1 cellular context compared by ENCODE assay signal in the genomic region with DNA sequence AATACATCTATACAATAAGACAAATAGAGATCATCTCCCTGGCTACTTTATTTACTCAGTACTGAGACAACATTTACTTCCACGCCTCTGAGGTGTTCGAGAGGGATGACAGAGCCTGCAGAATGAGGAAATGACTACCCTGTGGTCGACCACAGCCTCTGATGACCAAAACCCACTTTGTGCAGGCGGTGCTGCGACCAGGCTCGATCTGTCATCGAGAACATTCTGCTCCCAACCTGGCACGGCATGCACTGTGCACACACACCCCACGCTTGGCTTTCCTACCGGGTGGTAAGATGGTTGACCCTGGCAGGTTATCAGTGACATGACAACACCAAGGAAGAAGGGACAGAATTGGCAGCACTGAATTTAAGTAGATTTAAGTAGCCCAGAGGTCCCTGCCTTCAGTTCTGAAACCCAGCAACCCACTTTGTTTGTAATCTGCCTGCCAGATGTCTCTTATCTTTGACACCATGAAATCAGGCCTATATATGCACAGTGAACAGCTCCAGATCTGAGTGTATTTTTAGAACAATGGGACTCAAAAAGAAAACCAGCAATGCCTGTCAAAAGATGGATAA.
TF ChIP-seq lines count a peak whose summit lies in the region.

No MANE protein-coding gene starts in this region.

TF ChIP-seq in GM12878, 131 proteins besides CTCF, POLR2A, EP300 and RAD21 (continued from another document and continues in another):
- TF ChIP-seq, protein P1, sequence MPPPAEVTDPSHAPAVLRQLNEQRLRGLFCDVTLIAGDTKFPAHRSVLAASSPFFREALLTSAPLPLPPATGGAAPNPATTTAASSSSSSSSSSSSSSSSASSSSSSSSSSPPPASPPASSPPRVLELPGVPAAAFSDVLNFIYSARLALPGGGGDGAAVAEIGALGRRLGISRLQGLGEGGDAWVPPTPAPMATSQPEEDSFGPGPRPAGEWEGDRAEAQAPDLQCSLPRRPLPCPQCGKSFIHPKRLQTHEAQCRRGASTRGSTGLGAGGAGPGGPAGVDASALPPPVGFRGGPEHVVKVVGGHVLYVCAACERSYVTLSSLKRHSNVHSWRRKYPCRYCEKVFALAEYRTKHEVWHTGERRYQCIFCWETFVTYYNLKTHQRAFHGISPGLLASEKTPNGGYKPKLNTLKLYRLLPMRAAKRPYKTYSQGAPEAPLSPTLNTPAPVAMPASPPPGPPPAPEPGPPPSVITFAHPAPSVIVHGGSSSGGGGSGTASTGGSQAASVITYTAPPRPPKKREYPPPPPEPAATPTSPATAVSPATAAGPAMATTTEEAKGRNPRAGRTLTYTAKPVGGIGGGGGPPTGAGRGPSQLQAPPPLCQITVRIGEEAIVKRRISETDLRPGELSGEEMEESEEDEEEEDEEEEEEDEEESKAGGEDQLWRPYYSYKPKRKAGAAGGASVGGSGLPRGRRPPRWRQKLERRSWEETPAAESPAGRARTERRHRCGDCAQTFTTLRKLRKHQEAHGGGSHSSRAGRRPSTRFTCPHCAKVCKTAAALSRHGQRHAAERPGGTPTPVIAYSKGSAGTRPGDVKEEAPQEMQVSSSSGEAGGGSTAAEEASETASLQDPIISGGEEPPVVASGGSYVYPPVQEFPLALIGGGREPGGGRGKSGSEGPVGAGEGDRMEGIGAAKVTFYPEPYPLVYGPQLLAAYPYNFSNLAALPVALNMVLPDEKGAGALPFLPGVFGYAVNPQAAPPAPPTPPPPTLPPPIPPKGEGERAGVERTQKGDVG (CRISPR knock-in tag; IDR thresholded peaks at IDR 0.05) = no peak
- TF ChIP-seq, protein P2, sequence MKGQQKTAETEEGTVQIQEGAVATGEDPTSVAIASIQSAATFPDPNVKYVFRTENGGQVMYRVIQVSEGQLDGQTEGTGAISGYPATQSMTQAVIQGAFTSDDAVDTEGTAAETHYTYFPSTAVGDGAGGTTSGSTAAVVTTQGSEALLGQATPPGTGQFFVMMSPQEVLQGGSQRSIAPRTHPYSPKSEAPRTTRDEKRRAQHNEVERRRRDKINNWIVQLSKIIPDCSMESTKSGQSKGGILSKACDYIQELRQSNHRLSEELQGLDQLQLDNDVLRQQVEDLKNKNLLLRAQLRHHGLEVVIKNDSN (IDR thresholded peaks at IDR 0.05; ENCODE audit: borderline replicate concordance, extremely low read length, insufficient read depth, low read depth, low read length) = no peak
- TF ChIP-seq CBFB (IDR thresholded peaks at IDR 0.05; ENCODE audit: low read depth) (peak; percentile 99), RUNX3 (IDR thresholded peaks at IDR 0.05; ENCODE audit: low read length) (peak; percentile 100), ZBED1 (IDR thresholded peaks at IDR 0.05; ENCODE audit: borderline replicate concordance) (peak; percentile 67; the same call in 1 of the 2 replicates), STAT1 (conservative IDR thresholded peaks at IDR 0.05) (no peak), ASH2L (IDR thresholded peaks at IDR 0.05; ENCODE audit: borderline replicate concordance, low read depth) (no peak), SIN3A (IDR thresholded peaks at IDR 0.05; ENCODE audit: low read depth, low read length) (no peak), SP1 (IDR thresholded peaks at IDR 0.05; ENCODE audit: low read depth, low read length) (peak; percentile 86), IKZF1 (conservative IDR thresholded peaks at IDR 0.05) (peak; percentile 88), YBX1 (IDR thresholded peaks at IDR 0.05) (no peak), PAX8 (IDR thresholded peaks at IDR 0.05) (no peak), CBX3 (IDR thresholded peaks at IDR 0.05; ENCODE audit: borderline replicate concordance, low read depth) (no peak), SREBF1 (IDR thresholded peaks at IDR 0.05; ENCODE audit: low read length) (no peak), ZNF217 (IDR thresholded peaks at IDR 0.05) (peak; percentile 58; the same call in 1 of the 2 replicates)
- TF ChIP-seq, protein P3, sequence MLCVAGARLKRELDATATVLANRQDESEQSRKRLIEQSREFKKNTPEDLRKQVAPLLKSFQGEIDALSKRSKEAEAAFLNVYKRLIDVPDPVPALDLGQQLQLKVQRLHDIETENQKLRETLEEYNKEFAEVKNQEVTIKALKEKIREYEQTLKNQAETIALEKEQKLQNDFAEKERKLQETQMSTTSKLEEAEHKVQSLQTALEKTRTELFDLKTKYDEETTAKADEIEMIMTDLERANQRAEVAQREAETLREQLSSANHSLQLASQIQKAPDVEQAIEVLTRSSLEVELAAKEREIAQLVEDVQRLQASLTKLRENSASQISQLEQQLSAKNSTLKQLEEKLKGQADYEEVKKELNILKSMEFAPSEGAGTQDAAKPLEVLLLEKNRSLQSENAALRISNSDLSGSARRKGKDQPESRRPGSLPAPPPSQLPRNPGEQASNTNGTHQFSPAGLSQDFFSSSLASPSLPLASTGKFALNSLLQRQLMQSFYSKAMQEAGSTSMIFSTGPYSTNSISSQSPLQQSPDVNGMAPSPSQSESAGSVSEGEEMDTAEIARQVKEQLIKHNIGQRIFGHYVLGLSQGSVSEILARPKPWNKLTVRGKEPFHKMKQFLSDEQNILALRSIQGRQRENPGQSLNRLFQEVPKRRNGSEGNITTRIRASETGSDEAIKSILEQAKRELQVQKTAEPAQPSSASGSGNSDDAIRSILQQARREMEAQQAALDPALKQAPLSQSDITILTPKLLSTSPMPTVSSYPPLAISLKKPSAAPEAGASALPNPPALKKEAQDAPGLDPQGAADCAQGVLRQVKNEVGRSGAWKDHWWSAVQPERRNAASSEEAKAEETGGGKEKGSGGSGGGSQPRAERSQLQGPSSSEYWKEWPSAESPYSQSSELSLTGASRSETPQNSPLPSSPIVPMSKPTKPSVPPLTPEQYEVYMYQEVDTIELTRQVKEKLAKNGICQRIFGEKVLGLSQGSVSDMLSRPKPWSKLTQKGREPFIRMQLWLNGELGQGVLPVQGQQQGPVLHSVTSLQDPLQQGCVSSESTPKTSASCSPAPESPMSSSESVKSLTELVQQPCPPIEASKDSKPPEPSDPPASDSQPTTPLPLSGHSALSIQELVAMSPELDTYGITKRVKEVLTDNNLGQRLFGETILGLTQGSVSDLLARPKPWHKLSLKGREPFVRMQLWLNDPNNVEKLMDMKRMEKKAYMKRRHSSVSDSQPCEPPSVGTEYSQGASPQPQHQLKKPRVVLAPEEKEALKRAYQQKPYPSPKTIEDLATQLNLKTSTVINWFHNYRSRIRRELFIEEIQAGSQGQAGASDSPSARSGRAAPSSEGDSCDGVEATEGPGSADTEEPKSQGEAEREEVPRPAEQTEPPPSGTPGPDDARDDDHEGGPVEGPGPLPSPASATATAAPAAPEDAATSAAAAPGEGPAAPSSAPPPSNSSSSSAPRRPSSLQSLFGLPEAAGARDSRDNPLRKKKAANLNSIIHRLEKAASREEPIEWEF (IDR thresholded peaks at IDR 0.05; ENCODE audit: insufficient replicate concordance, low read depth, low read length) = no peak
- TF ChIP-seq, protein P4, sequence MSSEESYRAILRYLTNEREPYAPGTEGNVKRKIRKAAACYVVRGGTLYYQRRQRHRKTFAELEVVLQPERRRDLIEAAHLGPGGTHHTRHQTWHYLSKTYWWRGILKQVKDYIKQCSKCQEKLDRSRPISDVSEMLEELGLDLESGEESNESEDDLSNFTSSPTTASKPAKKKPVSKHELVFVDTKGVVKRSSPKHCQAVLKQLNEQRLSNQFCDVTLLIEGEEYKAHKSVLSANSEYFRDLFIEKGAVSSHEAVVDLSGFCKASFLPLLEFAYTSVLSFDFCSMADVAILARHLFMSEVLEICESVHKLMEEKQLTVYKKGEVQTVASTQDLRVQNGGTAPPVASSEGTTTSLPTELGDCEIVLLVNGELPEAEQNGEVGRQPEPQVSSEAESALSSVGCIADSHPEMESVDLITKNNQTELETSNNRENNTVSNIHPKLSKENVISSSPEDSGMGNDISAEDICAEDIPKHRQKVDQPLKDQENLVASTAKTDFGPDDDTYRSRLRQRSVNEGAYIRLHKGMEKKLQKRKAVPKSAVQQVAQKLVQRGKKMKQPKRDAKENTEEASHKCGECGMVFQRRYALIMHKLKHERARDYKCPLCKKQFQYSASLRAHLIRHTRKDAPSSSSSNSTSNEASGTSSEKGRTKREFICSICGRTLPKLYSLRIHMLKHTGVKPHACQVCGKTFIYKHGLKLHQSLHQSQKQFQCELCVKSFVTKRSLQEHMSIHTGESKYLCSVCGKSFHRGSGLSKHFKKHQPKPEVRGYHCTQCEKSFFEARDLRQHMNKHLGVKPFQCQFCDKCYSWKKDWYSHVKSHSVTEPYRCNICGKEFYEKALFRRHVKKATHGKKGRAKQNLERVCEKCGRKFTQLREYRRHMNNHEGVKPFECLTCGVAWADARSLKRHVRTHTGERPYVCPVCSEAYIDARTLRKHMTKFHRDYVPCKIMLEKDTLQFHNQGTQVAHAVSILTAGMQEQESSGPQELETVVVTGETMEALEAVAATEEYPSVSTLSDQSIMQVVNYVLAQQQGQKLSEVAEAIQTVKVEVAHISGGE (CRISPR knock-in tag; IDR thresholded peaks at IDR 0.05) = no peak
- TF ChIP-seq, protein P5, sequence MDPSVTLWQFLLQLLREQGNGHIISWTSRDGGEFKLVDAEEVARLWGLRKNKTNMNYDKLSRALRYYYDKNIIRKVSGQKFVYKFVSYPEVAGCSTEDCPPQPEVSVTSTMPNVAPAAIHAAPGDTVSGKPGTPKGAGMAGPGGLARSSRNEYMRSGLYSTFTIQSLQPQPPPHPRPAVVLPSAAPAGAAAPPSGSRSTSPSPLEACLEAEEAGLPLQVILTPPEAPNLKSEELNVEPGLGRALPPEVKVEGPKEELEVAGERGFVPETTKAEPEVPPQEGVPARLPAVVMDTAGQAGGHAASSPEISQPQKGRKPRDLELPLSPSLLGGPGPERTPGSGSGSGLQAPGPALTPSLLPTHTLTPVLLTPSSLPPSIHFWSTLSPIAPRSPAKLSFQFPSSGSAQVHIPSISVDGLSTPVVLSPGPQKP (IDR thresholded peaks at IDR 0.05; ENCODE audit: low read depth, low read length) = no peak
- TF ChIP-seq, protein P6, sequence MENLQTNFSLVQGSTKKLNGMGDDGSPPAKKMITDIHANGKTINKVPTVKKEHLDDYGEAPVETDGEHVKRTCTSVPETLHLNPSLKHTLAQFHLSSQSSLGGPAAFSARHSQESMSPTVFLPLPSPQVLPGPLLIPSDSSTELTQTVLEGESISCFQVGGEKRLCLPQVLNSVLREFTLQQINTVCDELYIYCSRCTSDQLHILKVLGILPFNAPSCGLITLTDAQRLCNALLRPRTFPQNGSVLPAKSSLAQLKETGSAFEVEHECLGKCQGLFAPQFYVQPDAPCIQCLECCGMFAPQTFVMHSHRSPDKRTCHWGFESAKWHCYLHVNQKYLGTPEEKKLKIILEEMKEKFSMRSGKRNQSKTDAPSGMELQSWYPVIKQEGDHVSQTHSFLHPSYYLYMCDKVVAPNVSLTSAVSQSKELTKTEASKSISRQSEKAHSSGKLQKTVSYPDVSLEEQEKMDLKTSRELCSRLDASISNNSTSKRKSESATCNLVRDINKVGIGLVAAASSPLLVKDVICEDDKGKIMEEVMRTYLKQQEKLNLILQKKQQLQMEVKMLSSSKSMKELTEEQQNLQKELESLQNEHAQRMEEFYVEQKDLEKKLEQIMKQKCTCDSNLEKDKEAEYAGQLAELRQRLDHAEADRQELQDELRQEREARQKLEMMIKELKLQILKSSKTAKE (IDR thresholded peaks at IDR 0.05; ENCODE audit: low read depth, poor library complexity, severe bottlenecking) = no peak
- TF ChIP-seq, protein P7, sequence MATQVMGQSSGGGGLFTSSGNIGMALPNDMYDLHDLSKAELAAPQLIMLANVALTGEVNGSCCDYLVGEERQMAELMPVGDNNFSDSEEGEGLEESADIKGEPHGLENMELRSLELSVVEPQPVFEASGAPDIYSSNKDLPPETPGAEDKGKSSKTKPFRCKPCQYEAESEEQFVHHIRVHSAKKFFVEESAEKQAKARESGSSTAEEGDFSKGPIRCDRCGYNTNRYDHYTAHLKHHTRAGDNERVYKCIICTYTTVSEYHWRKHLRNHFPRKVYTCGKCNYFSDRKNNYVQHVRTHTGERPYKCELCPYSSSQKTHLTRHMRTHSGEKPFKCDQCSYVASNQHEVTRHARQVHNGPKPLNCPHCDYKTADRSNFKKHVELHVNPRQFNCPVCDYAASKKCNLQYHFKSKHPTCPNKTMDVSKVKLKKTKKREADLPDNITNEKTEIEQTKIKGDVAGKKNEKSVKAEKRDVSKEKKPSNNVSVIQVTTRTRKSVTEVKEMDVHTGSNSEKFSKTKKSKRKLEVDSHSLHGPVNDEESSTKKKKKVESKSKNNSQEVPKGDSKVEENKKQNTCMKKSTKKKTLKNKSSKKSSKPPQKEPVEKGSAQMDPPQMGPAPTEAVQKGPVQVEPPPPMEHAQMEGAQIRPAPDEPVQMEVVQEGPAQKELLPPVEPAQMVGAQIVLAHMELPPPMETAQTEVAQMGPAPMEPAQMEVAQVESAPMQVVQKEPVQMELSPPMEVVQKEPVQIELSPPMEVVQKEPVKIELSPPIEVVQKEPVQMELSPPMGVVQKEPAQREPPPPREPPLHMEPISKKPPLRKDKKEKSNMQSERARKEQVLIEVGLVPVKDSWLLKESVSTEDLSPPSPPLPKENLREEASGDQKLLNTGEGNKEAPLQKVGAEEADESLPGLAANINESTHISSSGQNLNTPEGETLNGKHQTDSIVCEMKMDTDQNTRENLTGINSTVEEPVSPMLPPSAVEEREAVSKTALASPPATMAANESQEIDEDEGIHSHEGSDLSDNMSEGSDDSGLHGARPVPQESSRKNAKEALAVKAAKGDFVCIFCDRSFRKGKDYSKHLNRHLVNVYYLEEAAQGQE (IDR thresholded peaks at IDR 0.05; ENCODE audit: low read depth, low read length) = no peak
- TF ChIP-seq, protein P8, sequence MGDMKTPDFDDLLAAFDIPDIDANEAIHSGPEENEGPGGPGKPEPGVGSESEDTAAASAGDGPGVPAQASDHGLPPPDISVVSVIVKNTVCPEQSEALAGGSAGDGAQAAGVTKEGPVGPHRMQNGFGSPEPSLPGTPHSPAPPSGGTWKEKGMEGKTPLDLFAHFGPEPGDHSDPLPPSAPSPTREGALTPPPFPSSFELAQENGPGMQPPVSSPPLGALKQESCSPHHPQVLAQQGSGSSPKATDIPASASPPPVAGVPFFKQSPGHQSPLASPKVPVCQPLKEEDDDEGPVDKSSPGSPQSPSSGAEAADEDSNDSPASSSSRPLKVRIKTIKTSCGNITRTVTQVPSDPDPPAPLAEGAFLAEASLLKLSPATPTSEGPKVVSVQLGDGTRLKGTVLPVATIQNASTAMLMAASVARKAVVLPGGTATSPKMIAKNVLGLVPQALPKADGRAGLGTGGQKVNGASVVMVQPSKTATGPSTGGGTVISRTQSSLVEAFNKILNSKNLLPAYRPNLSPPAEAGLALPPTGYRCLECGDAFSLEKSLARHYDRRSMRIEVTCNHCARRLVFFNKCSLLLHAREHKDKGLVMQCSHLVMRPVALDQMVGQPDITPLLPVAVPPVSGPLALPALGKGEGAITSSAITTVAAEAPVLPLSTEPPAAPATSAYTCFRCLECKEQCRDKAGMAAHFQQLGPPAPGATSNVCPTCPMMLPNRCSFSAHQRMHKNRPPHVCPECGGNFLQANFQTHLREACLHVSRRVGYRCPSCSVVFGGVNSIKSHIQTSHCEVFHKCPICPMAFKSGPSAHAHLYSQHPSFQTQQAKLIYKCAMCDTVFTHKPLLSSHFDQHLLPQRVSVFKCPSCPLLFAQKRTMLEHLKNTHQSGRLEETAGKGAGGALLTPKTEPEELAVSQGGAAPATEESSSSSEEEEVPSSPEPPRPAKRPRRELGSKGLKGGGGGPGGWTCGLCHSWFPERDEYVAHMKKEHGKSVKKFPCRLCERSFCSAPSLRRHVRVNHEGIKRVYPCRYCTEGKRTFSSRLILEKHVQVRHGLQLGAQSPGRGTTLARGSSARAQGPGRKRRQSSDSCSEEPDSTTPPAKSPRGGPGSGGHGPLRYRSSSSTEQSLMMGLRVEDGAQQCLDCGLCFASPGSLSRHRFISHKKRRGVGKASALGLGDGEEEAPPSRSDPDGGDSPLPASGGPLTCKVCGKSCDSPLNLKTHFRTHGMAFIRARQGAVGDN (IDR thresholded peaks at IDR 0.05) = 0 out of 2 replicates have a peak, but pooled peaks have one; percentile 31
